In the genomic region with DNA sequence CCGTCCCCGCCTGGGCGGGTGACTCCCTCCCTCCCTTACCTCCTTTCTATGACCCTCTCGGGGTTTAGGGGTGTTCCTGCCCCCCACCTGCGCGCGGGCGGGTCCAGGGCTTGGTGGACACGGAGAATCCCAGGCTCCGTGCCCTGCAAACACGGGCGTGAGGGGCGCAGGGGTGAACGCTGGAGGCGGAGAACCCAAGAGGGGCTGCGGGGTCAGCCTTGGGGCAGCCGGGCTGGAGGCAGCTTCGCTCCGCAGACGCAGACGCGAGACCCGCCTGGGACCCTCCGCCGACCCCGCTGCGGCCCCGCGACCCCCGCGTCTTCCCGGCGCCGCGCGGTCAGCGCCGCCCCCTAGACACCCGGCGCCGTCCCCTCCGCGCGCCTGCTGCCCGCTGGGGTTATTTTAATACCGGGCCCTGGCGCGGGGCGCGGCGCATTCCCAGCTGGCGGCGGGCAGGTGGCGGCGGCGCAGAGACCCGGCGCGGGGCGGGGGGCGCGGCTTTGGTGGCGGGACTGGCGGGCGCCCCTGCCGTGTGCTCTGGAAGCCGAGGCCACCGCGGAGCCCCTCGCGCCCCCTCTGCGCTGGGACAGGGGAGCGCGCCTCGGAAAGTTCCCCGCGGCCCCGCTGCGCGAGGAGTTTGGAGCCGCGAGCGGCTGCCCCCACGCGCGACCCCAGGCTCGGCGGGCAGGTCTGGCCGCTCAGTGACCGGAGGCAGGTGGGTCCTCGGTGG, we compare ENCODE assay signal across 10 cellular contexts. TPM values are rescaled to one million over a fixed set of nuclear protein-coding genes. Genes with fewer than 3 reads are reported as not detected.
DNase-seq lines count a peak whose midpoint lies in the region; TF ChIP-seq lines count a peak whose summit lies in the region.
"Had no signal": no experiment of that assay in that cellular context is flagged by ENCODE, and none has a peak within 500 bp of the region (broad histone marks: within the 10 kb centered on the region; RNA-seq: fewer than 3 reads in every experiment).

UTS2R (plus strand) TSS at position 433 of the 730 bp plus-strand sequence. CDS start 2,560 bp downstream, outside the sequence.

- peaks cover 9 to 10% of the 10 kb centered on the region in 2 donors for H3K4me1 ChIP-seq in esophagus (ENCODE audit: control insufficient read depth in 2 of 2, insufficient read depth in 2 of 2, low read length in 1 of 2)

- H3K4me3 ChIP-seq in MG63: peak within 1 kb of the TSS; percentile 4; the same call in 1 of the 2 replicates
- H3K4me3 ChIP-seq in esophagus (ENCODE audit: low read depth in 1 of 2, low read length in 2 of 2): peak within 1 kb of the TSS; percentile 23 to 40
- peak within 1 kb of the TSS; percentile 51 for H3K4me3 ChIP-seq in neural cell (ENCODE audit: low read length)

- no peaks in the 10 kb centered on the region for H3K9me3 ChIP-seq in MG63
- peaks cover 0 to 6% of the 10 kb centered on the region in 2 donors for H3K9me3 ChIP-seq in esophagus (ENCODE audit: control insufficient read depth in 2 of 2, insufficient read depth in 1 of 2, low read depth in 1 of 2, low read length in 1 of 2)
- no peaks in the 10 kb centered on the region for H3K9me3 ChIP-seq in neural cell (ENCODE audit: low read length)

- H3K27ac Mint-ChIP-seq in CD14-positive monocyte: no peak within 1 kb of the TSS

- peak within 1 kb of the TSS; percentile 57 to 86 for H3K4me3 Mint-ChIP-seq in CD14-positive monocyte

- H3K9me2 ChIP-seq in neural cell (ENCODE audit: insufficient read depth, low read length): no peaks in the 10 kb centered on the region

- no peak for TF ChIP-seq CTCF in CD14-positive monocyte (IDR thresholded peaks at IDR 0.05)
- TF ChIP-seq CTCF in neural cell (IDR thresholded peaks at IDR 0.05; ENCODE audit: poor library complexity, severe bottlenecking): no peak

- peaks cover 56 to 85% (median 67%) of the 10 kb centered on the region in 3 donors for H3K27me3 Mint-ChIP-seq in CD14-positive monocyte (ENCODE audit: low read depth in 3 of 3)

- no peaks in the 10 kb centered on the region for H3K79me2 ChIP-seq in neural cell (replicated peaks; ENCODE audit: insufficient read depth, low read length)

- H3K9me3 Mint-ChIP-seq in CD14-positive monocyte: peaks cover 0 to 15% (median 5%) of the 10 kb centered on the region in 7 donors

- H3K27ac ChIP-seq in esophagus (ENCODE audit: low read depth in 2 of 2, low read length in 1 of 2) (no peak within 1 kb of the TSS), neural cell (ENCODE audit: low read length) (no peak within 1 kb of the TSS)

- no peak within 1 kb of the TSS for H2AFZ ChIP-seq in neural cell (ENCODE audit: low read depth, low read length)

- H3K9ac ChIP-seq in neural cell (ENCODE audit: low read length): no peak within 1 kb of the TSS

- H4K20me1 ChIP-seq in neural cell (ENCODE audit: insufficient read depth): no peaks in the 10 kb centered on the region

- no peak for TF ChIP-seq RAD21 in neural cell (conservative IDR thresholded peaks at IDR 0.05)

- H3K36me3 ChIP-seq in MG63 (no peaks in the 10 kb centered on the region), esophagus (ENCODE audit: control insufficient read depth in 2 of 2, insufficient read depth in 2 of 2, low read length in 1 of 2) (no peaks in the 10 kb centered on the region), neural cell (ENCODE audit: insufficient read depth, low read length) (no peaks in the 10 kb centered on the region)

- no peak for TF ChIP-seq EP300 in neural cell (conservative IDR thresholded peaks at IDR 0.05; ENCODE audit: poor library complexity, severe bottlenecking)

- no peak for DNase-seq in CD14-positive monocyte (ENCODE audit: low spot score)
- DNase-seq in MG63: no peak
- DNase-seq in RPMI8226: no peak
- DNase-seq in NCI-H2107 treated with DMSO at 0.1 percent for 48 hours (lab: John Stamatoyannopoulos, UW; ENCODE audit: unreplicated experiment): no peak
- DNase-seq in NCI-H345 (lab: John Stamatoyannopoulos, UW): no peak
- DNase-seq in epidermal melanocyte (ENCODE audit: insufficient read length, low spot score): no peak

- H3K4me1 Mint-ChIP-seq in CD14-positive monocyte: peaks cover 13% of the 10 kb centered on the region

- intact Hi-C loops in CD14-positive monocyte (cut with micrococcal nuclease): no loop called here

- no peak within 1 kb of the TSS for H3K4me2 ChIP-seq in neural cell (ENCODE audit: low read length)

- H3K36me3 Mint-ChIP-seq in CD14-positive monocyte: peaks cover 0 to 1% of the 10 kb centered on the region in 2 donors

- no peaks in the 10 kb centered on the region for H3F3A ChIP-seq in neural cell (ENCODE audit: insufficient read depth, low read length, poor library complexity, severe bottlenecking)

- H3K27me3 ChIP-seq in MG63 (peaks cover 5% of the 10 kb centered on the region; the same call in 1 of the 2 replicates), esophagus (ENCODE audit: control insufficient read depth in 1 of 2, insufficient read depth in 2 of 2, low read length in 2 of 2) (peaks cover 9 to 35% of the 10 kb centered on the region in 2 donors), neural cell (ENCODE audit: insufficient read depth, low read depth, low read length) (peaks cover 29% of the 10 kb centered on the region)

- WGBS in esophagus, 2 donors: 5% methylated on average over 75 to 91 of the region's 91 CpGs

TF ChIP-seq in neural cell, 6 proteins besides CTCF, POLR2A, EP300 and RAD21:
- no peak for TF ChIP-seq REST (IDR thresholded peaks at IDR 0.05; ENCODE audit: borderline replicate concordance)
- no peak for TF ChIP-seq POLR2AphosphoS5 (IDR thresholded peaks at IDR 0.05)
- no peak for TF ChIP-seq SMC3 (conservative IDR thresholded peaks at IDR 0.05; ENCODE audit: poor library complexity)
- TF ChIP-seq EZH2 (IDR thresholded peaks at IDR 0.05; ENCODE audit: borderline replicate concordance, insufficient read depth, low read length, poor library complexity, severe bottlenecking): no peak
- TF ChIP-seq TAF1 (IDR thresholded peaks at IDR 0.05; ENCODE audit: low read depth): no peak
- no peak for TF ChIP-seq MXI1 (conservative IDR thresholded peaks at IDR 0.05; ENCODE audit: poor library complexity, severe bottlenecking)

RNA-seq across cellular contexts. Expression of gene UTS2R, which starts in this region (rescaled TPM):
- polyA plus RNA-seq in CD14-positive monocyte (not detected), esophagus (not detected), neural cell (not detected in 2 replicates)
- total RNA-seq in MG63 (2014; rRNA removed; shearing (Covaris generic); ENCODE audit: low replicate concordance): not detected in 2 replicates
- polyA minus RNA-seq in neural cell: not detected in 2 replicates
- total RNA-seq: glomerular endothelial cell, HT1080 had no signal
